17 cellular contexts compared by ENCODE assay signal in genomic region chr13:113545931-113546516, GRCh38. TPM values are rescaled to one million over a fixed set of nuclear protein-coding genes. Genes with fewer than 3 reads are reported as not detected.
DNase-seq lines count a peak whose midpoint lies in the region; ATAC-seq, FAIRE-seq and TF ChIP-seq lines count a peak whose summit lies in the region.
"Had no signal": no experiment of that assay in that cellular context is flagged by ENCODE, and none has a peak within 500 bp of the region (broad histone marks: within the 10 kb centered on the region; RNA-seq: fewer than 3 reads in every experiment).

No MANE protein-coding gene starts in this region.

- H3K4me1 ChIP-seq in BLaER1 (peaks cover 36% of the 10 kb centered on the region), astrocyte (ENCODE audit: insufficient read depth, low read length) (peaks cover 37% of the 10 kb centered on the region), sigmoid colon (peaks cover 0 to 46% (median 29%) of the 10 kb centered on the region in 4 donors)

- ATAC-seq in GM18861 (IDR thresholded peaks at IDR 0.05; ENCODE audit: unreplicated experiment) (no peak), GM19397 (IDR thresholded peaks at IDR 0.05; ENCODE audit: unreplicated experiment) (no peak)
- ATAC-seq: effector memory CD8-positive, alpha-beta T cell had no signal

- TF ChIP-seq POLR2A in sigmoid colon (IDR thresholded peaks at IDR 0.05), result no peak

- H3K36me3 ChIP-seq in BLaER1, result peaks cover 55% of the 10 kb centered on the region
- peaks cover 2% of the 10 kb centered on the region for H3K36me3 ChIP-seq in astrocyte (ENCODE audit: insufficient read depth, low read length)
- H3K36me3 ChIP-seq in sigmoid colon, result peaks cover 0 to 16% (median 10%) of the 10 kb centered on the region in 4 donors

- H3K36me3 Mint-ChIP-seq in astrocyte (ENCODE audit: low read depth, unreplicated experiment), result peaks cover 14% of the 10 kb centered on the region
- H3K36me3 Mint-ChIP-seq in CD14-positive monocyte, result peaks cover 71 to 80% of the 10 kb centered on the region in 2 donors

- WGBS in sigmoid colon, 2 donors, result 89 to 92% methylated on average over 22 of the region's 22 CpGs

- peaks cover 46% of the 10 kb centered on the region; the same call in 1 of the 2 replicates for H4K20me1 ChIP-seq in BLaER1
- H4K20me1 ChIP-seq in astrocyte (ENCODE audit: insufficient read depth, low read length), result peaks cover 69% of the 10 kb centered on the region

- H3K4me2 ChIP-seq in BLaER1, result peak overlapping the region; percentile 11; the same call in 1 of the 2 replicates
- peak overlapping the region; percentile 89 for H3K4me2 ChIP-seq in astrocyte (ENCODE audit: low read length)

- no peaks in the 10 kb centered on the region for H3K27me3 Mint-ChIP-seq in astrocyte (ENCODE audit: low read depth, unreplicated experiment)
- no peaks in the 10 kb centered on the region for H3K27me3 Mint-ChIP-seq in CD14-positive monocyte (ENCODE audit: low read depth in 3 of 3)
- H3K27me3 Mint-ChIP-seq: effector memory CD8-positive, alpha-beta T cell; memory B cell had no signal

- H3K79me2 ChIP-seq in astrocyte (ENCODE audit: insufficient read depth, low read length), result peaks cover 70% of the 10 kb centered on the region

- peaks cover 3% of the 10 kb centered on the region for H3K9me3 Mint-ChIP-seq in astrocyte (ENCODE audit: unreplicated experiment)
- H3K9me3 Mint-ChIP-seq in CD14-positive monocyte, result peaks cover 4 to 11% (median 7%) of the 10 kb centered on the region in 7 donors
- H3K9me3 Mint-ChIP-seq: effector memory CD8-positive, alpha-beta T cell; memory B cell had no signal

- TF ChIP-seq CTCF in astrocyte (IDR thresholded peaks at IDR 0.05; ENCODE audit: insufficient read depth, low read depth, low read length) (no peak), sigmoid colon (IDR thresholded peaks at IDR 0.05) (no peak), CD14-positive monocyte (IDR thresholded peaks at IDR 0.05) (no peak)

- H3K4me1 Mint-ChIP-seq in astrocyte (ENCODE audit: low read depth, unreplicated experiment) (peaks cover 11% of the 10 kb centered on the region), CD14-positive monocyte (no peaks in the 10 kb centered on the region)
- H3K4me1 Mint-ChIP-seq: memory B cell had no signal

- intact Hi-C loops in sigmoid colon (cut with DNase I), result no loop called here
- intact Hi-C loops in CD14-positive monocyte (cut with micrococcal nuclease), result no loop called here

- no peak for FAIRE-seq in astrocyte (lab: Jason Lieb, UNC)
- FAIRE-seq: H54 had no signal

- H3K27ac Mint-ChIP-seq in astrocyte (ENCODE audit: unreplicated experiment), result peak overlapping the region; percentile 26
- peak overlapping the region in 2 of 7 donors; percentile 31 to 32 for H3K27ac Mint-ChIP-seq in CD14-positive monocyte

- H3K9ac ChIP-seq in BLaER1 (peak overlapping the region; percentile 16; the same call in 1 of the 2 replicates), astrocyte (ENCODE audit: low read length) (no peak overlapping the region)

- DNase-seq in astrocyte (ENCODE audit: low read depth) (no peak), sigmoid colon (no peak), CD14-positive monocyte (ENCODE audit: low spot score) (no peak), NCI-H2171 treated with DMSO at 0.1 percent for 48 hours (lab: John Stamatoyannopoulos, UW) (no peak)
- DNase-seq: DMS53; effector memory CD8-positive, alpha-beta T cell; hippocampal formation; NCI-H1092 treated with DMSO at 0.1 percent for 48 hours; NCI-H524 treated with DMSO at 0.1 percent for 48 hours; SIG-M5; upper lobe of left lung had no signal

- no peaks in the 10 kb centered on the region for H3K27me3 ChIP-seq in BLaER1
- no peaks in the 10 kb centered on the region for H3K27me3 ChIP-seq in astrocyte (ENCODE audit: insufficient read depth, low read length)
- no peaks in the 10 kb centered on the region for H3K27me3 ChIP-seq in layer of hippocampus (ENCODE audit: control insufficient read depth, insufficient read depth, low read length)
- no peaks in the 10 kb centered on the region for H3K27me3 ChIP-seq in sigmoid colon
- H3K27me3 ChIP-seq: upper lobe of left lung had no signal

- H2AFZ ChIP-seq in astrocyte (ENCODE audit: low read depth, low read length), result no peak overlapping the region

- no peak overlapping the region for H3K4me3 ChIP-seq in BLaER1
- H3K4me3 ChIP-seq in astrocyte (ENCODE audit: insufficient read depth, low read depth, low read length), result no peak overlapping the region
- no peak overlapping the region for H3K4me3 ChIP-seq in sigmoid colon
- H3K4me3 ChIP-seq: upper lobe of left lung had no signal

- peak overlapping the region; percentile 18 for H3K27ac ChIP-seq in BLaER1
- no peak overlapping the region for H3K27ac ChIP-seq in astrocyte (ENCODE audit: low read depth, low read length)
- H3K27ac ChIP-seq in layer of hippocampus (ENCODE audit: low read depth, low read length), result peak overlapping the region; percentile 35
- peak overlapping the region; percentile 10 to 68 (median 58) for H3K27ac ChIP-seq in sigmoid colon

- H3K9me3 ChIP-seq in BLaER1 (peaks cover 13% of the 10 kb centered on the region), astrocyte (ENCODE audit: insufficient read depth, low read depth, low read length) (peaks cover 4% of the 10 kb centered on the region), sigmoid colon (no peaks in the 10 kb centered on the region)

- no peak for TF ChIP-seq EP300 in sigmoid colon (IDR thresholded peaks at IDR 0.05)

- H3K4me3 Mint-ChIP-seq in astrocyte (ENCODE audit: unreplicated experiment), result peak overlapping the region; percentile 27
- no peak overlapping the region for H3K4me3 Mint-ChIP-seq in CD14-positive monocyte
- H3K4me3 Mint-ChIP-seq: effector memory CD8-positive, alpha-beta T cell; memory B cell had no signal

RNA-seq across cellular contexts. Expression of gene TFDP1, which starts 38.5 kb away (rescaled TPM):
- total RNA-seq in astrocyte (39.0 and 49.4 TPM in 2 replicates), sigmoid colon (10 to 100 TPM; 26.5 to 46.0 (median 33.8) TPM)
- polyA plus RNA-seq in sigmoid colon (10 to 100 TPM; 40.2 to 57.1 (median 54.6) TPM), CD14-positive monocyte (10 to 100 TPM; 37.6 to 54.0 TPM)

RNA-seq across cellular contexts. Expression of gene DCUN1D2, which starts 55.5 kb away (rescaled TPM):
- total RNA-seq in astrocyte (16.3 and 19.0 TPM in 2 replicates), sigmoid colon (10 to 100 TPM; 20.6 to 33.0 (median 27.6) TPM)
- polyA plus RNA-seq in sigmoid colon (10 to 100 TPM in 1 of 3 donors, 1 to 10 TPM in 2; 6.6 to 10.2 (median 7.9) TPM), CD14-positive monocyte (1 to 10 TPM; 3.1 to 6.1 TPM)
